8 cellular contexts compared by ENCODE assay signal in the genomic region with DNA sequence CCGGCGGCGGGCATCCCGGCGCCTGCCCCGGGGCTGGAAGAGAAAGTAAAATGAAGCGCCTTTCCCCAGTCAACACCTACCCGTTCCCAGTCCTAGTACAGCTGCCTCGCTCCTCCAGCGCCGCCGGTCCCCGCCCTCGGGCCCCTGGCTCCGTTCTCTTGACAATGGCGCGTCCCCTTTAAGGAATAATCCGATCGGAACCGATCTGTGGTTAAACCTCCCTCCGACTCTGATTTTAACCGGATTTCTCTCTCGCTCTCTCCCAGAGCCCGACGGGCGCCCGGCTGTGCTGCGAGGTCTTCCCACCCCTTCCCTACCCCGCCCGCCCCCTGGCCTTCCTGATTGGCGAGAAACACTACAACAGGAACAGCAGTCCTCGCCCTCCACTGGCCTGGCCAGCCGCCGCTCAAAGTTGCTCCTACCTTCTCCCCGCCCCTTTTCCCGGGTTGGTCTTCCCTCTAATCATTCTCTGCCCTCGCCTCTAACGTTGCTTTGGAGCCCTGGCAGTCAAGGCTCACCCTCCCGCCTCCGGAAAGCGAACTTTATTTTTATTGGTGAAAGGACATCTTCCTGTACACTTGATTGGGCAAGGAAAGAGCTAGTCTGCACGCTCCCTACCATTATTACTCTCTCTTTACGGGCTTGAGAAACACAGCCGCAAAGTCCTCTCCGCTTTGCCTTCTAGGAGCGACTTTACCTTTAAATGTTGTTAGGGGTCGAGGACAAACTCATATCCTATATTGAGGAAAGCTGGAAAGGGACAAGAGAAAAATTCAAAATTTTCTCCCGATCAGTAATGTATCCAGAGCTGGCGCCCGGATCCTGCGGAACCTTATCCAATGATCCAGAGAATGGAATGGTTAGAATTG. TPM values are rescaled to one million over a fixed set of nuclear protein-coding genes. Genes with fewer than 3 reads are reported as not detected.
DNase-seq lines count a peak whose midpoint lies in the region; ATAC-seq and TF ChIP-seq lines count a peak whose summit lies in the region.

A gene (minus strand): TSS at position 282 of the 869 bp plus-strand sequence. CDS start 145,869 bp downstream, outside the sequence.

- H3K9ac ChIP-seq in mammary epithelial cell (ENCODE audit: insufficient read depth, low read length) = peak within 1 kb of the TSS; percentile 94

- CTCF ChIA-PET in mammary epithelial cell (lab: Charles Lee; ENCODE audit: low non-redundant PET) = interaction anchor here (0.6 to 0.7 kb wide), 4 partner anchors 16 to 250 kb away, joined by 3 to 7 read pairs (median 4); no protein-coding TSS in a partner anchor

- 3% methylated on average over 20 of the region's 51 CpGs for WGBS in mammary epithelial cell (ENCODE audit: low coverage, missing lambda C conversion rate)

- intact Hi-C loops in mammary epithelial cell (cut with micrococcal nuclease) = loop anchor here (1.0 to 5.0 kb wide), 6 partner anchors 51 to 202 kb away; a partner anchor contains a TSS

- no peaks in the 10 kb centered on the region for H4K20me1 ChIP-seq in mammary epithelial cell (ENCODE audit: insufficient read depth, low read length)

- peaks cover 23% of the 10 kb centered on the region for H3K4me1 ChIP-seq in mammary epithelial cell (ENCODE audit: insufficient read depth, low read length)

- peak within 1 kb of the TSS; percentile 93 for H3K27ac ChIP-seq in WERI-Rb-1
- peak within 1 kb of the TSS; percentile 87 for H3K27ac ChIP-seq in mammary epithelial cell (ENCODE audit: insufficient read depth, low read depth, low read length)
- peak within 1 kb of the TSS; percentile 73 to 98 (median 95) for H3K27ac ChIP-seq in skin epidermis

- TF ChIP-seq CTCF in WERI-Rb-1 (IDR thresholded peaks at IDR 0.05; ENCODE audit: low read depth, low read length) (no peak), mammary epithelial cell (conservative IDR thresholded peaks at IDR 0.05 in 1 of 2, IDR thresholded peaks at IDR 0.05 in 1 of 2; ENCODE audit: extremely low read depth in 1 of 2, insufficient read depth in 1 of 2, low read depth in 1 of 2, low read length in 2 of 2) (no peak)

- peak; percentile 99 for DNase-seq in ACHN
- peak; percentile 97 for DNase-seq in NCI-H2227 (lab: John Stamatoyannopoulos, UW; ENCODE audit: unreplicated experiment)
- peak; percentile 99 for DNase-seq in WERI-Rb-1
- DNase-seq in mammary epithelial cell = peak; percentile 100

- H3K9me3 ChIP-seq in WERI-Rb-1 (ENCODE audit: severe bottlenecking) (no peaks in the 10 kb centered on the region), mammary epithelial cell (replicated peaks; ENCODE audit: insufficient read depth, low read length) (no peaks in the 10 kb centered on the region), iPS-18c (ENCODE audit: control insufficient read depth, insufficient read depth, low read length) (no peaks in the 10 kb centered on the region)

- H3K4me2 ChIP-seq in mammary epithelial cell (ENCODE audit: insufficient read depth, low read depth, low read length) = peak within 1 kb of the TSS; percentile 96

- dilution Hi-C loops in mammary epithelial cell (cut with HindIII; ENCODE audit: low sequenced_read_pairs) = loop anchor here (5.0 kb wide), 1 partner anchor 78 kb away; no protein-coding TSS in a partner anchor

- in situ Hi-C loops in ACHN (cut with HindIII; ENCODE audit: low pct_ligation_motif_present, low pct_unique_long_range_greater_than_20kb, low sequenced_read_pairs) = no loop called here
- in situ Hi-C loops in mammary epithelial cell (cut with MboI; ENCODE audit: low sequenced_read_pairs in 2 of 2) = loop anchor here in 1 of 2 donors (10.0 to 25.0 kb wide), 2 partner anchors 85 to 182 kb away; no protein-coding TSS in a partner anchor

- peaks cover 46% of the 10 kb centered on the region for H3K79me2 ChIP-seq in mammary epithelial cell (ENCODE audit: insufficient read depth, low read length)

- H2AFZ ChIP-seq in mammary epithelial cell (ENCODE audit: low read depth, low read length) = peak within 1 kb of the TSS; percentile 84

- TSS peak; percentile 11 for BruUV-seq in mammary epithelial cell (replicated peaks; lab: Mats Ljungman, UMichigan)

- ATAC-seq in GM18873 (IDR thresholded peaks at IDR 0.05; ENCODE audit: low FRiP score, unreplicated experiment) (peak; percentile 89), HG03139 (IDR thresholded peaks at IDR 0.05; ENCODE audit: unreplicated experiment) (peak; percentile 84)

- H3K4me3 ChIP-seq in WERI-Rb-1 (ENCODE audit: low read depth, low read length) (peak within 1 kb of the TSS; percentile 99), mammary epithelial cell (replicated peaks in 1 of 3; ENCODE audit: insufficient read depth in 1 of 3, low read depth in 2 of 3, low read length in 3 of 3) (peak within 1 kb of the TSS; percentile 77 to 81 (median 79)), iPS-18c (ENCODE audit: insufficient read depth, low read depth, low read length) (peak within 1 kb of the TSS; percentile 87), skin epidermis (peak within 1 kb of the TSS; percentile 65 to 97 (median 88))

- H3K36me3 ChIP-seq in WERI-Rb-1 (no peaks in the 10 kb centered on the region; the same call in 1 of the 2 replicates), mammary epithelial cell (ENCODE audit: insufficient read depth, low read length) (no peaks in the 10 kb centered on the region)

- H3K27me3 ChIP-seq in WERI-Rb-1 (ENCODE audit: insufficient read depth, low read depth, severe bottlenecking) (no peaks in the 10 kb centered on the region), mammary epithelial cell (ENCODE audit: insufficient read depth, low read length) (no peaks in the 10 kb centered on the region)

RNA-seq across cellular contexts. Expression of the gene that starts here (rescaled TPM):
- total RNA-seq in mammary epithelial cell = 10 to 100 TPM; 74.7 to 75.7 TPM
- 21.1 TPM for polyA plus RNA-seq in mammary epithelial cell
- 188 TPM for polyA minus RNA-seq in mammary epithelial cell

Comparison
In these comparisons a context has a peak if more than half of its experiments do, and no peak if none do; other contexts are left out.
1. Peak in every context shown above with its lines: DNase-seq, ATAC-seq, H3K4me3 ChIP-seq and H3K27ac ChIP-seq.